Comparison of ENCODE assay signal across 8 cellular contexts in genomic region chr13:98653471-98653985, GRCh38.
DNase-seq lines count a peak whose midpoint lies in the region; ATAC-seq and TF ChIP-seq lines count a peak whose summit lies in the region.

No MANE protein-coding gene starts in this region.

- no peak overlapping the region for H3K27ac ChIP-seq in colonic mucosa
- no peak overlapping the region for H3K27ac ChIP-seq in liver (ENCODE audit: low read depth in 1 of 2, low read length in 2 of 2)

- no peaks in the 10 kb centered on the region for H3K27me3 ChIP-seq in colonic mucosa
- H3K27me3 ChIP-seq in liver (ENCODE audit: control insufficient read depth in 4 of 4, insufficient read depth in 4 of 4, low read length in 3 of 4), result no peaks in the 10 kb centered on the region

- WGBS in liver, result 36% methylated on average over 9 of the region's 9 CpGs

- intact Hi-C loops in colonic mucosa (cut with DNase I), result loop anchor here (5.0 kb wide), 3 partner anchors 71 to 206 kb away; no protein-coding TSS in a partner anchor

- H3K4me1 ChIP-seq in colonic mucosa (peaks cover 4% of the 10 kb centered on the region), liver (ENCODE audit: control insufficient read depth in 4 of 4, insufficient read depth in 4 of 4, low read length in 3 of 4) (peaks cover 0 to 11% (median 6%) of the 10 kb centered on the region in 4 donors)

- peak; percentile 84 for DNase-seq in Ammon's horn (ENCODE audit: low spot score)
- peak; percentile 35 for DNase-seq in NCI-H2227 treated with DMSO at 0.1 percent for 48 hours (lab: John Stamatoyannopoulos, UW)
- peak; percentile 84 for DNase-seq in activated CD4-positive, alpha-beta T cell treated with anti-CD3 and anti-CD28 coated beads for 48 hours
- peak; percentile 89 for DNase-seq in colonic mucosa
- peak; percentile 21 to 63 (median 48) for DNase-seq in stimulated activated CD4-positive, alpha-beta T cell treated with anti-CD3 and anti-CD28 coated beads, TNF-alpha, amount 100 ng/mL, for 1 hour (ENCODE audit: low read depth in 3 of 3, low spot score in 1 of 3)

- TF ChIP-seq RAD21 in liver (IDR thresholded peaks at IDR 0.05), result peak; percentile 96 to 97

- ATAC-seq in GM18907 (IDR thresholded peaks at IDR 0.05; ENCODE audit: unreplicated experiment), result peak; percentile 94
- ATAC-seq in HG03139 (IDR thresholded peaks at IDR 0.05; ENCODE audit: unreplicated experiment), result peak; percentile 88

- H3K9ac ChIP-seq in colonic mucosa (ENCODE audit: low read depth in 2 of 2, low read length in 2 of 2) (peak overlapping the region in 1 of 2 donors; percentile 29), liver (ENCODE audit: low read depth in 1 of 2, low read length in 2 of 2) (peak overlapping the region; percentile 17 to 72)

- TF ChIP-seq CTCF in colonic mucosa (IDR thresholded peaks at IDR 0.05) (peak; percentile 86), liver (IDR thresholded peaks at IDR 0.05; ENCODE audit: low read depth, low read length, missing input control) (peak; percentile 94)

- H3K36me3 ChIP-seq in colonic mucosa (no peaks in the 10 kb centered on the region), liver (ENCODE audit: control insufficient read depth in 4 of 4, insufficient read depth in 3 of 4, low read depth in 1 of 4, low read length in 3 of 4) (no peaks in the 10 kb centered on the region)

- H3K4me3 ChIP-seq in colonic mucosa, result no peak overlapping the region
- H3K4me3 ChIP-seq in liver (ENCODE audit: low read depth in 1 of 3, low read length in 3 of 3), result no peak overlapping the region

- no peaks in the 10 kb centered on the region for H3K9me3 ChIP-seq in colonic mucosa
- H3K9me3 ChIP-seq in liver (ENCODE audit: control insufficient read depth in 4 of 4, low read length in 3 of 4), result no peaks in the 10 kb centered on the region

TF ChIP-seq in liver, 16 proteins besides CTCF, POLR2A, EP300 and RAD21:
- no peak for TF ChIP-seq REST (IDR thresholded peaks at IDR 0.05)
- TF ChIP-seq HNF4A (conservative IDR thresholded peaks at IDR 0.05), result peak; percentile 3 to 39
- peak; percentile 31 to 36 for TF ChIP-seq RXRA (IDR thresholded peaks at IDR 0.05)

Comparison
In these comparisons a context has a peak if more than half of its experiments do, and no peak if none do; other contexts are left out.
1. DNase-seq: peak in every context shown above with its lines; median percentile 89 in colonic mucosa; 84 in Ammon's horn; 84 in activated CD4-positive, alpha-beta T cell treated with anti-CD3 and anti-CD28 coated beads for 48 hours; 48 in stimulated activated CD4-positive, alpha-beta T cell treated with anti-CD3 and anti-CD28 coated beads, TNF-alpha, amount 100 ng/mL, for 1 hour; 35 in NCI-H2227 treated with DMSO at 0.1 percent for 48 hours.